Comparison of ENCODE assay signal across 32 cellular contexts in genomic region chr17:77083547-77083946, GRCh38. TPM values are rescaled to one million over a fixed set of nuclear protein-coding genes. Genes with fewer than 3 reads are reported as not detected.
A peak's percentile ranks its signal among the peaks of the same experiment; 100 is the strongest.
DNase-seq lines count a peak whose midpoint lies in the region; ATAC-seq, FAIRE-seq and TF ChIP-seq lines count a peak whose summit lies in the region.
"Had no signal": no experiment of that assay in that cellular context is flagged by ENCODE, and none has a peak within 500 bp of the region (broad histone marks: within the 10 kb centered on the region; RNA-seq: fewer than 3 reads in every experiment).

No MANE protein-coding gene starts in this region.

- WGBS in GM12878 (ENCODE audit: insufficient coverage, insufficient replicate concordance, low lambda C conversion rate, missing lambda C conversion rate), result 14% methylated on average over 5 of the region's 5 CpGs
- 59 to 72% (median 60%) methylated on average over 5 of the region's 5 CpGs for WGBS in psoas muscle, 3 donors

- no peak for TF ChIP-seq CTCF in GM12878 (IDR thresholded peaks at IDR 0.05 in 2 of 3, conservative IDR thresholded peaks at IDR 0.05 in 1 of 3; ENCODE audit: control insufficient read depth in 2 of 3, extremely low read depth in 1 of 3, insufficient read depth in 1 of 3, low read depth in 3 of 3, low read length in 3 of 3)
- no peak for TF ChIP-seq CTCF in psoas muscle (IDR thresholded peaks at IDR 0.05)

- H3K36me3 ChIP-seq in GM12878 (ENCODE audit: control insufficient read depth in 2 of 2, insufficient read depth in 2 of 2, low read length in 1 of 2), result no peaks in the 10 kb centered on the region
- no peaks in the 10 kb centered on the region for H3K36me3 ChIP-seq in psoas muscle (ENCODE audit: insufficient read depth in 1 of 2, low read depth in 1 of 2)
- H3K36me3 ChIP-seq: left lung, pancreas, suprapubic skin, upper lobe of right lung had no signal

- TF ChIP-seq RAD21 in GM12878 (IDR thresholded peaks at IDR 0.05; ENCODE audit: insufficient read depth, low read depth, low read length), result no peak

- RAD21 ChIA-PET in GM12878 (lab: Charles Lee; ENCODE audit: unreplicated experiment), result interaction anchor here (0.6 to 1.4 kb wide), 4 partner anchors 11 to 217 kb away, joined by 3 read pairs; partner anchors contain the start of gene SEC14L1

- H3K4me1 ChIP-seq in GM12878 (ENCODE audit: control insufficient read depth, insufficient read depth, low read length) (peaks cover 10% of the 10 kb centered on the region), psoas muscle (peaks cover 7% of the 10 kb centered on the region)

- no peaks in the 10 kb centered on the region for H3K27me3 ChIP-seq in GM12878 (replicated peaks in 1 of 2; ENCODE audit: control insufficient read depth in 2 of 2, insufficient read depth in 2 of 2, low read length in 1 of 2)
- H3K27me3 ChIP-seq in psoas muscle (ENCODE audit: insufficient read depth in 3 of 3, low read length in 2 of 3), result peaks cover 0 to 2% (median 0%) of the 10 kb centered on the region in 3 donors
- H3K27me3 ChIP-seq: pancreas, upper lobe of right lung had no signal

- no TSS peak for BruUV-seq in GM12878 (replicated peaks; lab: Mats Ljungman, UMichigan)

- peaks cover under 1% of the 10 kb centered on the region; the same call in 1 of the 2 replicates for H3K79me2 ChIP-seq in GM12878 (ENCODE audit: control insufficient read depth, insufficient read depth, low read length)

- TF ChIP-seq POLR2A in GM12878 (IDR thresholded peaks at IDR 0.05; ENCODE audit: low read depth, low read length), result no peak
- TF ChIP-seq POLR2A in GM18505 (IDR thresholded peaks at IDR 0.05; ENCODE audit: borderline replicate concordance, extremely low read depth, insufficient read depth, insufficient read length), result no peak

- POLR2A ChIA-PET in GM12878 (lab: Charles Lee), result no interaction called here

- intact Hi-C loops in GM12878 (cut with micrococcal nuclease; ENCODE audit: unreplicated experiment) (loop anchor here (10.0 kb wide), 1 partner anchor 349 kb away; the partner anchor contains the start of genes MFSD11 and SRSF2), psoas muscle (cut with DNase I) (loop anchor here in 1 of 2 donors (10.0 kb wide), 1 partner anchor 411 kb away; no protein-coding TSS in a partner anchor)

- in situ Hi-C loops in GM12878 (cut with MboI), result no loop called here

- H3K9me3 ChIP-seq in GM12878 (replicated peaks; ENCODE audit: control insufficient read depth, insufficient read depth, low read length), result no peaks in the 10 kb centered on the region
- no peaks in the 10 kb centered on the region for H3K9me3 ChIP-seq in psoas muscle
- H3K9me3 ChIP-seq: A549, left lung, pancreas, suprapubic skin, upper lobe of right lung had no signal

- peak; percentile 28 for DNase-seq in COLO668 (lab: John Stamatoyannopoulos, UW; ENCODE audit: unreplicated experiment)
- peak; percentile 15 for DNase-seq in KG1 (lab: John Stamatoyannopoulos, UW)
- peak; percentile 66 for DNase-seq in NCI-H2196 (lab: John Stamatoyannopoulos, UW; ENCODE audit: unreplicated experiment)
- DNase-seq in GM12878 (ENCODE audit: low read depth, low spot score), result no peak
- no peak for DNase-seq in psoas muscle
- no peak for DNase-seq in stimulated activated naive CD8-positive, alpha-beta T cell treated with anti-CD3 and anti-CD28 coated beads, Interleukin-15, Interleukin-2, amounts not matched to agents 100 U/mL and 50 U/mL, for 24 hours
- no peak for DNase-seq in stimulated activated CD4-positive, alpha-beta T cell treated with anti-CD3 and anti-CD28 coated beads, Interleukin-2, amount 100 ng/mL, for 48 hours
- DNase-seq: activated CD4-positive, alpha-beta memory T cell treated with anti-CD3 and anti-CD28 coated beads for 36 hours; activated CD4-positive, CD25-positive, alpha-beta regulatory T cell treated with anti-CD3 and anti-CD28 coated beads, Interleukin-2, amount 50 U/mL, for 72 hours; activated naive CD4-positive, alpha-beta T cell treated with Interleukin-2 at 50 U/mL for 16 hours; activated T-cell treated with anti-CD3 and anti-CD28 coated beads, Interleukin-2, amount 50 U/mL, for 72 hours; caudate nucleus; CD4-positive, alpha-beta T cell; cortex of kidney; effector memory CD8-positive, alpha-beta T cell; GM23248; mesenchymal stem cell; NCI-H1417 treated with DMSO at 0.1 percent for 48 hours; NCI-H2107; NCI-H510A; retina; Right ventricle myocardium superior; stimulated activated naive CD4-positive, alpha-beta T cell; T-helper 2 cell; upper lobe of right lung had no signal

- SMC1A ChIA-PET in GM12878 (lab: Charles Lee; ENCODE audit: uncharacterized antibody, unreplicated experiment), result interaction anchor here (1.6 kb wide), 1 partner anchor 62 kb away, joined by 4 read pairs; no protein-coding TSS in a partner anchor

- no peak overlapping the region for H3K4me3 ChIP-seq in GM12878
- H3K4me3 ChIP-seq in psoas muscle, result no peak overlapping the region
- H3K4me3 ChIP-seq: A549, GM23248, left lung, pancreas, suprapubic skin, upper lobe of right lung had no signal

- CTCF ChIA-PET in GM12878 (lab: Yijun Ruan, JAX), result interaction anchor here (1.0 to 2.0 kb wide), 5 partner anchors 11 to 164 kb away, joined by 3 to 8 read pairs (median 3); partner anchors contain the start of gene SEC14L1

- no peak for FAIRE-seq in GM12878 (lab: Jason Lieb, UNC)
- FAIRE-seq: A549, D721Med, islet of Langerhans, pancreas had no signal

- no peak overlapping the region for H3K9ac ChIP-seq in GM12878 (ENCODE audit: control insufficient read depth, insufficient read depth, low read length)
- H3K9ac ChIP-seq: GM23248 had no signal

- H4K20me1 ChIP-seq in GM12878 (ENCODE audit: control insufficient read depth, insufficient read depth), result no peaks in the 10 kb centered on the region

- H3K4me2 ChIP-seq in GM12878 (ENCODE audit: control insufficient read depth, insufficient read depth), result no peak overlapping the region
- H3K4me2 ChIP-seq: A549 had no signal

- TF ChIP-seq EP300 in GM12878 (IDR thresholded peaks at IDR 0.05; ENCODE audit: borderline replicate concordance in 1 of 2, control insufficient read depth in 1 of 2, low read depth in 2 of 2, low read length in 2 of 2), result no peak

- H3K27ac ChIP-seq in GM12878 (ENCODE audit: control insufficient read depth, insufficient read depth) (no peak overlapping the region), psoas muscle (no peak overlapping the region)
- H3K27ac ChIP-seq: A549, GM23248, left lung, pancreas, suprapubic skin, upper lobe of right lung had no signal

- ATAC-seq in GM12878, result no peak
- ATAC-seq in psoas muscle, result no peak
- ATAC-seq in stimulated activated naive CD8-positive, alpha-beta T cell treated with anti-CD3 and anti-CD28 coated beads, Interleukin-15, Interleukin-2, amounts not matched to agents 100 U/mL and 50 U/mL, for 24 hours, result no peak
- ATAC-seq in GM18505 (IDR thresholded peaks at IDR 0.05; ENCODE audit: unreplicated experiment), result no peak
- ATAC-seq: A549; activated T-cell treated with anti-CD3 and anti-CD28 coated beads, Interleukin-2, amount 50 U/mL, for 72 hours; effector memory CD8-positive, alpha-beta T cell; left lung; pancreas; upper lobe of right lung had no signal

- H2AFZ ChIP-seq in GM12878 (ENCODE audit: control insufficient read depth, low read depth, low read length), result no peak overlapping the region
- H2AFZ ChIP-seq: GM23248 had no signal

TF ChIP-seq in GM12878, 131 proteins besides CTCF, POLR2A, EP300 and RAD21 (continues in another document):
- TF ChIP-seq ZBTB33 (IDR thresholded peaks at IDR 0.05), result no peak

RNA-seq across cellular contexts. Expression of gene SEC14L1, which starts 57.2 kb away (rescaled TPM):
- total RNA-seq in GM12878 (2013; cell fraction: nucleolus; rRNA removed), result 161 and 179 TPM in 2 replicates
- total RNA-seq in GM12878 (2014; rRNA removed) (28.2 and 32.4 TPM in 2 replicates), GM12878 (2014; rRNA removed; fragmentation: Illumina TruSeq; extraction: Trizol) (18.2 and 19.0 TPM in 2 replicates), GM12878 (2021) (58.1 and 66.1 TPM in 2 replicates), psoas muscle (10 to 100 TPM; 68.7 to 98.9 (median 73.0) TPM)
- 26.5 TPM for polyA plus RNA-seq in GM12878 (2011; ENCODE audit: low read depth)
- polyA plus RNA-seq in GM12878 (2011; rRNA removed) (28.8 and 33.3 TPM in 2 replicates), GM12878 (2014; fragmentation: Illumina TruSeq; extraction: Trizol) (35.8 and 41.5 TPM in 2 replicates), GM12878 (2014; fragmentation: Nextera tagmentation; extraction: Ambion mirVana) (10 to 100 TPM in 1 of 2 experiments, 1 to 10 TPM in 1; 6.3 to 10.2 TPM), GM12878 (2014; rRNA removed) (32.5 and 34.6 TPM in 2 replicates), GM12878 (2016; fragmentation: Nextera tagmentation; extraction: Ambion mirVana) (10 to 100 TPM; 48.5 to 52.3 TPM), psoas muscle (10 to 100 TPM; 38.6 to 84.2 (median 43.2) TPM)
- 26.4 and 30.9 TPM in 2 replicates for polyA plus RNA-seq in GM12878 (2011; cell fraction: cytosol; rRNA removed)
- 38.5 and 42.8 TPM in 2 replicates for polyA plus RNA-seq in GM12878 (2011; cell fraction: nucleus; rRNA removed)
- 46.1 and 55.7 TPM in 2 replicates for polyA plus RNA-seq in GM12878 (2012)
- 26.8 and 36.9 TPM in 2 replicates for polyA minus RNA-seq in GM12878 (2011; rRNA and poly(A)+ RNA removed)
- 18.6 and 19.0 TPM in 2 replicates for polyA minus RNA-seq in GM12878 (2011; cell fraction: cytosol; rRNA and poly(A)+ RNA removed)
- polyA minus RNA-seq in GM12878 (2011; cell fraction: nucleus; rRNA and poly(A)+ RNA removed), result 17.2 and 32.2 TPM in 2 replicates

Comparison
In these comparisons a context has a peak if more than half of its experiments do, and no peak if none do; other contexts are left out.
1. DNase-seq: peak in COLO668 (single experiment), KG1 (single experiment) and NCI-H2196 (single experiment); none in GM12878 (single experiment), psoas muscle (0 of 2), stimulated activated naive CD8-positive, alpha-beta T cell treated with anti-CD3 and anti-CD28 coated beads, Interleukin-15, Interleukin-2, amounts not matched to agents 100 U/mL and 50 U/mL, for 24 hours (single experiment) and stimulated activated CD4-positive, alpha-beta T cell treated with anti-CD3 and anti-CD28 coated beads, Interleukin-2, amount 100 ng/mL, for 48 hours (0 of 2).